Comparison of ENCODE assay signal across 9 cellular contexts in genomic region chr6:142926177-142926493, GRCh38. TPM values are rescaled to one million over a fixed set of nuclear protein-coding genes. Genes with fewer than 3 reads are reported as not detected.
DNase-seq lines count a peak whose midpoint lies in the region; ATAC-seq, FAIRE-seq and TF ChIP-seq lines count a peak whose summit lies in the region.
"Had no signal": no experiment of that assay in that cellular context is flagged by ENCODE, and none has a peak within 500 bp of the region (broad histone marks: within the 10 kb centered on the region; RNA-seq: fewer than 3 reads in every experiment).

No MANE protein-coding gene starts in this region.

- no peaks in the 10 kb centered on the region for H3K27me3 Mint-ChIP-seq in stimulated activated naive CD8-positive, alpha-beta T cell treated with anti-CD3 and anti-CD28 coated beads, Interleukin-15, Interleukin-2, amounts not matched to agents 100 ng/mL and 50 ng/mL, for 24 hours
- H3K27me3 Mint-ChIP-seq in central memory CD8-positive, alpha-beta T cell = no peaks in the 10 kb centered on the region

- peaks cover 44% of the 10 kb centered on the region for H3K36me3 Mint-ChIP-seq in stimulated activated naive CD8-positive, alpha-beta T cell treated with anti-CD3 and anti-CD28 coated beads, Interleukin-15, Interleukin-2, amounts not matched to agents 100 ng/mL and 50 ng/mL, for 24 hours (ENCODE audit: low read depth)
- peaks cover 17% of the 10 kb centered on the region for H3K36me3 Mint-ChIP-seq in central memory CD8-positive, alpha-beta T cell (ENCODE audit: insufficient read depth)

- H3K4me1 Mint-ChIP-seq in stimulated activated naive CD8-positive, alpha-beta T cell treated with anti-CD3 and anti-CD28 coated beads, Interleukin-15, Interleukin-2, amounts not matched to agents 100 ng/mL and 50 ng/mL, for 24 hours (ENCODE audit: low read depth) = peaks cover 69% of the 10 kb centered on the region
- peaks cover 45% of the 10 kb centered on the region for H3K4me1 Mint-ChIP-seq in central memory CD8-positive, alpha-beta T cell

- H3K27me3 ChIP-seq in mucosa of stomach (ENCODE audit: control insufficient read depth, insufficient read depth, low read length) = no peaks in the 10 kb centered on the region

- peak overlapping the region; percentile 94 for H3K27ac Mint-ChIP-seq in stimulated activated naive CD8-positive, alpha-beta T cell treated with anti-CD3 and anti-CD28 coated beads, Interleukin-15, Interleukin-2, amounts not matched to agents 100 ng/mL and 50 ng/mL, for 24 hours
- H3K27ac Mint-ChIP-seq in central memory CD8-positive, alpha-beta T cell (ENCODE audit: low read depth) = peak overlapping the region; percentile 94

- no peak for ATAC-seq in stimulated activated naive CD8-positive, alpha-beta T cell treated with anti-CD3 and anti-CD28 coated beads, Interleukin-15, Interleukin-2, amounts not matched to agents 100 U/mL and 50 U/mL, for 24 hours
- peak; percentile 61 for ATAC-seq in central memory CD8-positive, alpha-beta T cell (replicated peaks; ENCODE audit: extremely low read depth, poor library complexity, severe bottlenecking)
- ATAC-seq in GM18873 (IDR thresholded peaks at IDR 0.05; ENCODE audit: low FRiP score, unreplicated experiment) = no peak
- ATAC-seq in GM21360 (IDR thresholded peaks at IDR 0.05; ENCODE audit: unreplicated experiment) = no peak

- FAIRE-seq in GM12891 (lab: Jason Lieb, UNC) = no peak

- H3K36me3 ChIP-seq in mucosa of stomach (ENCODE audit: control insufficient read depth, insufficient read depth, low read length) = no peaks in the 10 kb centered on the region

- H3K4me3 ChIP-seq in mucosa of stomach (ENCODE audit: low read length) = no peak overlapping the region

- TF ChIP-seq POLR2A in GM12891 (IDR thresholded peaks at IDR 0.05; ENCODE audit: low read depth, low read length) = no peak

- peak overlapping the region; percentile 91 for H3K4me3 Mint-ChIP-seq in stimulated activated naive CD8-positive, alpha-beta T cell treated with anti-CD3 and anti-CD28 coated beads, Interleukin-15, Interleukin-2, amounts not matched to agents 100 ng/mL and 50 ng/mL, for 24 hours
- H3K4me3 Mint-ChIP-seq in central memory CD8-positive, alpha-beta T cell = peak overlapping the region; percentile 83

- H3K9me3 Mint-ChIP-seq in stimulated activated naive CD8-positive, alpha-beta T cell treated with anti-CD3 and anti-CD28 coated beads, Interleukin-15, Interleukin-2, amounts not matched to agents 100 ng/mL and 50 ng/mL, for 24 hours = no peaks in the 10 kb centered on the region
- no peaks in the 10 kb centered on the region for H3K9me3 Mint-ChIP-seq in central memory CD8-positive, alpha-beta T cell

- peak overlapping the region; percentile 76 for H3K9ac ChIP-seq in mucosa of stomach (ENCODE audit: low read length)

- H3K9me3 ChIP-seq in mucosa of stomach (ENCODE audit: control insufficient read depth, low read length) = no peaks in the 10 kb centered on the region

- no peak for DNase-seq in stimulated activated naive CD8-positive, alpha-beta T cell treated with anti-CD3 and anti-CD28 coated beads, Interleukin-15, Interleukin-2, amounts not matched to agents 100 U/mL and 50 U/mL, for 24 hours
- no peak for DNase-seq in central memory CD8-positive, alpha-beta T cell (ENCODE audit: low spot score in 2 of 2)
- DNase-seq in GM12891 (ENCODE audit: insufficient read length, low spot score) (no peak), SK-N-DZ (ENCODE audit: low spot score) (no peak)
- DNase-seq: NCI-H1436 treated with DMSO at 0.1 percent for 48 hours had no signal

- no peaks in the 10 kb centered on the region for H3K4me1 ChIP-seq in mucosa of stomach (ENCODE audit: control insufficient read depth, insufficient read depth, low read length)

TF ChIP-seq in GM12891, 5 proteins besides CTCF, POLR2A, EP300 and RAD21:
- no peak for TF ChIP-seq POLR2AphosphoS5 (IDR thresholded peaks at IDR 0.05; ENCODE audit: low read depth, low read length)
- TF ChIP-seq PAX5 (IDR thresholded peaks at IDR 0.05; ENCODE audit: insufficient read depth, low read length, severe bottlenecking) = no peak
- no peak for TF ChIP-seq SPI1 (IDR thresholded peaks at IDR 0.05; ENCODE audit: low read depth, low read length)
- no peak for TF ChIP-seq POU2F2 (IDR thresholded peaks at IDR 0.05; ENCODE audit: low read depth, low read length)
- TF ChIP-seq TAF1 (IDR thresholded peaks at IDR 0.05; ENCODE audit: low read depth, low read length) = no peak; the same call in 1 of the 2 replicates

RNA-seq across cellular contexts. Expression of gene HIVEP2, which starts 18.8 kb away (rescaled TPM):
- 3.5 TPM for polyA plus RNA-seq in GM12891 (2012; ENCODE audit: low read depth, missing spikeins)
- 3.0 and 4.1 TPM in 2 replicates for polyA plus RNA-seq in SK-N-DZ (2014; cell fraction: cytosol; rRNA removed)
- 5.3 and 6.3 TPM in 2 replicates for polyA plus RNA-seq in SK-N-DZ (2014; cell fraction: nucleus; rRNA removed)
